22 cellular contexts compared by ENCODE assay signal in genomic region chr11:85845052-85845631, GRCh38. TPM values are rescaled to one million over a fixed set of nuclear protein-coding genes. Genes with fewer than 3 reads are reported as not detected.
DNase-seq lines count a peak whose midpoint lies in the region; ATAC-seq and TF ChIP-seq lines count a peak whose summit lies in the region.
"Had no signal": no experiment of that assay in that cellular context is flagged by ENCODE, and none has a peak within 500 bp of the region (broad histone marks: within the 10 kb centered on the region; RNA-seq: fewer than 3 reads in every experiment).

No MANE protein-coding gene starts in this region.

- peaks cover 3% of the 10 kb centered on the region for H3K4me1 Mint-ChIP-seq in T-helper 2 cell treated with Interferon-gamma antibody and Interleukin-4, amounts not matched to agents 5 μg/mL and 100 μg/mL, for 36 hours (ENCODE audit: low read depth)
- no peaks in the 10 kb centered on the region for H3K4me1 Mint-ChIP-seq in type B pancreatic cell (ENCODE audit: unreplicated experiment)
- H3K4me1 Mint-ChIP-seq: brain, neural crest cell had no signal

- no peak for DNase-seq in T-helper 2 cell treated with Interferon-gamma antibody and Interleukin-4, amounts not matched to agents 5 μg/mL and 100 μg/mL, for 36 hours (ENCODE audit: low spot score)
- DNase-seq in T-helper 2 cell: no peak
- DNase-seq in fibroblast of villous mesenchyme (ENCODE audit: low read depth): peak; percentile 33
- no peak for DNase-seq in type B pancreatic cell (ENCODE audit: extremely low spot score, unreplicated experiment)
- DNase-seq in MV-4-11 (lab: John Stamatoyannopoulos, UW): no peak
- DNase-seq in WERI-Rb-1: no peak
- no peak for DNase-seq in NCI-H1694 treated with DMSO at 0.1 percent for 48 hours (lab: John Stamatoyannopoulos, UW)
- DNase-seq: activated CD4-positive, alpha-beta memory T cell treated with anti-CD3 and anti-CD28 coated beads for 36 hours; activated T-cell treated with anti-CD3 and anti-CD28 coated beads, Interleukin-2, amount 50 U/mL, for 24 hours; DND-41; NCI-H748 treated with DMSO at 0.1 percent for 48 hours; RPMI8226; stimulated activated naive CD4-positive, alpha-beta T cell treated with Interleukin-2 at 50 U/mL for 16 hours; transverse colon had no signal

- H3K9me3 ChIP-seq in WERI-Rb-1 (ENCODE audit: severe bottlenecking): no peaks in the 10 kb centered on the region
- H3K9me3 ChIP-seq: transverse colon had no signal

- H3K36me3 ChIP-seq in WERI-Rb-1: no peaks in the 10 kb centered on the region
- H3K36me3 ChIP-seq: transverse colon had no signal

- no peaks in the 10 kb centered on the region for H3K27me3 Mint-ChIP-seq in T-helper 2 cell treated with Interferon-gamma antibody and Interleukin-4, amounts not matched to agents 5 μg/mL and 100 μg/mL, for 36 hours (ENCODE audit: low read depth)
- no peaks in the 10 kb centered on the region for H3K27me3 Mint-ChIP-seq in type B pancreatic cell
- H3K27me3 Mint-ChIP-seq: activated CD4-positive, alpha-beta memory T cell treated with anti-CD3 and anti-CD28 coated beads for 36 hours; activated naive CD8-positive, alpha-beta T cell; activated T-cell treated with anti-CD3 and anti-CD28 coated beads, Interleukin-2, amount 50 U/mL, for 24 hours; brain; dendritic cell treated with granulocyte-macrophage colony-stimulating factor and Interleukin-4, amounts not matched to agents 40 ng/mL and 50 ng/mL, for 4 days had no signal

- no peak overlapping the region for H3K27ac ChIP-seq in WERI-Rb-1
- H3K27ac ChIP-seq: transverse colon had no signal

- peak; percentile 50 for ATAC-seq in SK-N-SH treated with all-trans-retinoic acid at 6 μM for 48 hours
- ATAC-seq: HepG2 had no signal

- H3K9me3 Mint-ChIP-seq in T-helper 2 cell treated with Interferon-gamma antibody and Interleukin-4, amounts not matched to agents 5 μg/mL and 100 μg/mL, for 36 hours: peaks cover 16% of the 10 kb centered on the region
- peaks cover 7% of the 10 kb centered on the region for H3K9me3 Mint-ChIP-seq in type B pancreatic cell
- H3K9me3 Mint-ChIP-seq: dendritic cell treated with granulocyte-macrophage colony-stimulating factor and Interleukin-4, amounts not matched to agents 40 ng/mL and 50 ng/mL, for 4 days had no signal

- H3K27me3 ChIP-seq in WERI-Rb-1 (ENCODE audit: insufficient read depth, low read depth, severe bottlenecking): no peaks in the 10 kb centered on the region
- H3K27me3 ChIP-seq: transverse colon had no signal

- H3K27ac Mint-ChIP-seq in T-helper 2 cell treated with Interferon-gamma antibody and Interleukin-4, amounts not matched to agents 5 μg/mL and 100 μg/mL, for 36 hours: peak overlapping the region; percentile 23
- peak overlapping the region; percentile 63 for H3K27ac Mint-ChIP-seq in type B pancreatic cell
- H3K27ac Mint-ChIP-seq: activated CD4-positive, alpha-beta memory T cell treated with anti-CD3 and anti-CD28 coated beads for 36 hours; activated naive CD8-positive, alpha-beta T cell; activated T-cell treated with anti-CD3 and anti-CD28 coated beads, Interleukin-2, amount 50 U/mL, for 24 hours; brain; dendritic cell treated with granulocyte-macrophage colony-stimulating factor and Interleukin-4, amounts not matched to agents 40 ng/mL and 50 ng/mL, for 4 days had no signal

- peaks cover 6% of the 10 kb centered on the region for H3K36me3 Mint-ChIP-seq in T-helper 2 cell treated with Interferon-gamma antibody and Interleukin-4, amounts not matched to agents 5 μg/mL and 100 μg/mL, for 36 hours (ENCODE audit: low read depth)
- H3K36me3 Mint-ChIP-seq in type B pancreatic cell: no peaks in the 10 kb centered on the region

- H3K4me3 ChIP-seq in fibroblast of villous mesenchyme (ENCODE audit: low read depth, low read length) (no peak overlapping the region), WERI-Rb-1 (ENCODE audit: low read depth, low read length) (no peak overlapping the region)
- H3K4me3 ChIP-seq: transverse colon had no signal

- H3K4me3 Mint-ChIP-seq in T-helper 2 cell treated with Interferon-gamma antibody and Interleukin-4, amounts not matched to agents 5 μg/mL and 100 μg/mL, for 36 hours: no peak overlapping the region
- H3K4me3 Mint-ChIP-seq in type B pancreatic cell: no peak overlapping the region
- H3K4me3 Mint-ChIP-seq: activated CD4-positive, alpha-beta memory T cell treated with anti-CD3 and anti-CD28 coated beads for 36 hours; activated naive CD8-positive, alpha-beta T cell; activated T-cell treated with anti-CD3 and anti-CD28 coated beads, Interleukin-2, amount 50 U/mL, for 24 hours; brain; CD14-positive monocyte; dendritic cell treated with granulocyte-macrophage colony-stimulating factor and Interleukin-4, amounts not matched to agents 40 ng/mL and 50 ng/mL, for 4 days; neural crest cell had no signal

- TF ChIP-seq CTCF in fibroblast of villous mesenchyme (IDR thresholded peaks at IDR 0.05; ENCODE audit: insufficient read depth, low read depth, low read length) (no peak), type B pancreatic cell (conservative IDR thresholded peaks at IDR 0.05) (no peak), WERI-Rb-1 (IDR thresholded peaks at IDR 0.05; ENCODE audit: low read depth, low read length) (no peak)

TF ChIP-seq in SK-N-SH treated with all-trans-retinoic acid at 6 μM for 48 hours, 23 proteins besides CTCF, POLR2A, EP300 and RAD21:
- TF ChIP-seq ZNF8 (CRISPR knock-in tag; IDR thresholded peaks at IDR 0.05) (no peak), SNAI2 (CRISPR knock-in tag; IDR thresholded peaks at IDR 0.05) (no peak), ZNF565 (CRISPR knock-in tag; conservative IDR thresholded peaks at IDR 0.05; ENCODE audit: low read depth) (no peak), ZFP3 (CRISPR knock-in tag; IDR thresholded peaks at IDR 0.05) (no peak), POU6F1 (CRISPR knock-in tag; IDR thresholded peaks at IDR 0.05; ENCODE audit: borderline replicate concordance, low read depth) (no peak), ESRRG (CRISPR knock-in tag; IDR thresholded peaks at IDR 0.05) (no peak), TOX (CRISPR knock-in tag; IDR thresholded peaks at IDR 0.05; ENCODE audit: borderline replicate concordance) (no peak), ISL1 (CRISPR knock-in tag; IDR thresholded peaks at IDR 0.05) (no peak), ZC3H10 (CRISPR knock-in tag; IDR thresholded peaks at IDR 0.05) (no peak), ZFP30 (CRISPR knock-in tag; IDR thresholded peaks at IDR 0.05) (no peak), RARB (CRISPR knock-in tag; IDR thresholded peaks at IDR 0.05) (no peak), OSR1 (CRISPR knock-in tag; IDR thresholded peaks at IDR 0.05) (no peak), PPARA (CRISPR knock-in tag; IDR thresholded peaks at IDR 0.05; ENCODE audit: borderline replicate concordance) (no peak)
- TF ChIP-seq, protein P1, sequence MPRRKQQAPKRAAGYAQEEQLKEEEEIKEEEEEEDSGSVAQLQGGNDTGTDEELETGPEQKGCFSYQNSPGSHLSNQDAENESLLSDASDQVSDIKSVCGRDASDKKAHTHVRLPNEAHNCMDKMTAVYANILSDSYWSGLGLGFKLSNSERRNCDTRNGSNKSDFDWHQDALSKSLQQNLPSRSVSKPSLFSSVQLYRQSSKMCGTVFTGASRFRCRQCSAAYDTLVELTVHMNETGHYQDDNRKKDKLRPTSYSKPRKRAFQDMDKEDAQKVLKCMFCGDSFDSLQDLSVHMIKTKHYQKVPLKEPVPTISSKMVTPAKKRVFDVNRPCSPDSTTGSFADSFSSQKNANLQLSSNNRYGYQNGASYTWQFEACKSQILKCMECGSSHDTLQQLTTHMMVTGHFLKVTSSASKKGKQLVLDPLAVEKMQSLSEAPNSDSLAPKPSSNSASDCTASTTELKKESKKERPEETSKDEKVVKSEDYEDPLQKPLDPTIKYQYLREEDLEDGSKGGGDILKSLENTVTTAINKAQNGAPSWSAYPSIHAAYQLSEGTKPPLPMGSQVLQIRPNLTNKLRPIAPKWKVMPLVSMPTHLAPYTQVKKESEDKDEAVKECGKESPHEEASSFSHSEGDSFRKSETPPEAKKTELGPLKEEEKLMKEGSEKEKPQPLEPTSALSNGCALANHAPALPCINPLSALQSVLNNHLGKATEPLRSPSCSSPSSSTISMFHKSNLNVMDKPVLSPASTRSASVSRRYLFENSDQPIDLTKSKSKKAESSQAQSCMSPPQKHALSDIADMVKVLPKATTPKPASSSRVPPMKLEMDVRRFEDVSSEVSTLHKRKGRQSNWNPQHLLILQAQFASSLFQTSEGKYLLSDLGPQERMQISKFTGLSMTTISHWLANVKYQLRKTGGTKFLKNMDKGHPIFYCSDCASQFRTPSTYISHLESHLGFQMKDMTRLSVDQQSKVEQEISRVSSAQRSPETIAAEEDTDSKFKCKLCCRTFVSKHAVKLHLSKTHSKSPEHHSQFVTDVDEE (CRISPR knock-in tag; IDR thresholded peaks at IDR 0.05): no peak

RNA-seq across cellular contexts. Expression of gene CCDC83, which starts 10.0 kb away (rescaled TPM):
- total RNA-seq in fibroblast of villous mesenchyme (not detected in 2 replicates), type B pancreatic cell (ENCODE audit: low replicate concordance) (not detected in 2 replicates)
- total RNA-seq: activated CD4-positive, alpha-beta memory T cell treated with anti-CD3 and anti-CD28 coated beads for 36 hours; esophagus mucosa; HepG2; neural crest cell; transverse colon had no signal

RNA-seq across cellular contexts. Expression of gene SYTL2, which starts 34.2 kb away (rescaled TPM):
- total RNA-seq in fibroblast of villous mesenchyme (10.8 and 28.3 TPM in 2 replicates), type B pancreatic cell (ENCODE audit: low replicate concordance) (30.6 and 42.4 TPM in 2 replicates)
